Comparison of ENCODE assay signal across 11 cellular contexts in the genomic region with DNA sequence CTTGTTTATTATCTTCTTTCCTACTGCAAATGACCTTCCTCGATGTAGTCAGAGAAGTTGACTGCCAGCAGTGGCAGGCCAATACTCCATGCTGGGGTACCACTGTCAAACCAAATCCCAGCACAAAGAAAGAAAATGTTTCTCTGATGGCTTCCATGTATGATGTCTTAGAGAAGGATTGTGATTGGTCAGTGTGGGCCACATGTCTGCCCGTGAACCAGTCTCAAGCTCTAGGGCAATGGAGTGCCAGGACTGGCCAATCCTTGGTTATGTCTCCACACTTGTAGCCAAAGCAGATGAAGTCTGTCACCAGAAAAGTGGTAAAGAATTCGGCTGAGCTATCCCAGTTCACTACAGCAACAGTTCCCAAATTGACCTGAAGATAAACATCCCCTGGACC.
"Had no signal": no experiment of that assay in that cellular context is flagged by ENCODE, and none has a peak within 500 bp of the region (broad histone marks: within the 10 kb centered on the region; RNA-seq: fewer than 3 reads in every experiment).

No MANE protein-coding gene starts in this region.

- H3K27ac ChIP-seq: GM23248 had no signal

- H3K36me3 ChIP-seq: HAP-1 had no signal

- H3K4me3 ChIP-seq: GM23248, GM23338, HAP-1 had no signal

- H2AFZ ChIP-seq: GM23248, GM23338 had no signal

- ATAC-seq: GM23338, HCT116 had no signal

- H3K9me3 Mint-ChIP-seq: HFFc6 had no signal

- DNase-seq: GM23248, GOT3, H7, H9, HCEC 1CT, HFFc6 had no signal

- H3K4me3 Mint-ChIP-seq: GM23338, H9, HFFc6 had no signal

- H3K9ac ChIP-seq: GM23248 had no signal

- H3K9me3 ChIP-seq: HAP-1 had no signal

- H3K27ac Mint-ChIP-seq: GM23338, H9, HFFc6 had no signal

- FAIRE-seq: H1, H54 had no signal

- H3K4me2 ChIP-seq: GM23338 had no signal
